Comparison of ENCODE assay signal across 24 cellular contexts in genomic region chr16:703406-703805, GRCh38. TPM values are rescaled to one million over a fixed set of nuclear protein-coding genes. Genes with fewer than 3 reads are reported as not detected.
"Had no signal": no experiment of that assay in that cellular context is flagged by ENCODE, and none has a peak within 500 bp of the region (broad histone marks: within the 10 kb centered on the region; RNA-seq: fewer than 3 reads in every experiment).

No MANE protein-coding gene starts in this region.

- H3K36me3 ChIP-seq: ascending aorta, Peyer's patch, SJSA1 had no signal

- H3K4me3 ChIP-seq: ascending aorta, body of pancreas, Peyer's patch, SJSA1 had no signal

- ATAC-seq: activated CD8-positive, alpha-beta T cell treated with anti-CD3 and anti-CD28 coated beads, Interleukin-2, amount 10 ng/mL, durations not matched to agents 7 days and 5 days; body of pancreas; SK-N-SH treated with all-trans-retinoic acid at 6 μM for 48 hours; WTC11 had no signal

- H3K9me3 ChIP-seq: ascending aorta, body of pancreas, Peyer's patch, SJSA1 had no signal

- DNase-seq: activated CD4-positive, alpha-beta T cell treated with anti-CD3 and anti-CD28 coated beads for 48 hours; activated CD4-positive, alpha-beta T cell treated with anti-CD3 and anti-CD28 coated beads, Interleukin-2, amount 50 U/mL, for 4 hours; activated CD4-positive, CD25-positive, alpha-beta regulatory T cell treated with anti-CD3 and anti-CD28 coated beads, Interleukin-2, amount 50 U/mL, for 72 hours; activated CD8-positive, alpha-beta memory T cell treated with anti-CD3 and anti-CD28 coated beads, Interleukin-2, amount 50 U/mL, for 48 hours; activated CD8-positive, alpha-beta T cell treated with anti-CD3 and anti-CD28 coated beads, Interleukin-2, amount 10 ng/mL, durations not matched to agents 7 days and 5 days; activated T-cell treated with anti-CD3 and anti-CD28 coated beads, Interleukin-2, amount 50 U/mL, for 1 hour; body of pancreas; KG1; NCI-H1092 treated with DMSO at 0.1 percent for 48 hours; NCI-H1417 treated with DMSO at 0.1 percent for 48 hours; NCI-H1694; NCI-H2029 treated with DMSO at 0.1 percent for 48 hours; NCI-H345; NCI-H510A; NCI-H526 treated with DMSO at 0.1 percent for 48 hours; NK-92 treated with Interleukin-12 subunit alpha and Interleukin-12 subunit beta, amount 100 ng/mL, for 24 hours; Peyer's patch; Right ventricle myocardium superior; SW 1271 had no signal

- H3K27ac ChIP-seq: ascending aorta, body of pancreas, Peyer's patch, SJSA1 had no signal

RNA-seq across cellular contexts. Expression of gene FBXL16, which starts 2.2 kb away (rescaled TPM):
- total RNA-seq: ascending aorta, LHCN-M2, Right ventricle myocardium superior, SJSA1 had no signal
